ENCODE assay signal across 8 cellular contexts in the genomic region with DNA sequence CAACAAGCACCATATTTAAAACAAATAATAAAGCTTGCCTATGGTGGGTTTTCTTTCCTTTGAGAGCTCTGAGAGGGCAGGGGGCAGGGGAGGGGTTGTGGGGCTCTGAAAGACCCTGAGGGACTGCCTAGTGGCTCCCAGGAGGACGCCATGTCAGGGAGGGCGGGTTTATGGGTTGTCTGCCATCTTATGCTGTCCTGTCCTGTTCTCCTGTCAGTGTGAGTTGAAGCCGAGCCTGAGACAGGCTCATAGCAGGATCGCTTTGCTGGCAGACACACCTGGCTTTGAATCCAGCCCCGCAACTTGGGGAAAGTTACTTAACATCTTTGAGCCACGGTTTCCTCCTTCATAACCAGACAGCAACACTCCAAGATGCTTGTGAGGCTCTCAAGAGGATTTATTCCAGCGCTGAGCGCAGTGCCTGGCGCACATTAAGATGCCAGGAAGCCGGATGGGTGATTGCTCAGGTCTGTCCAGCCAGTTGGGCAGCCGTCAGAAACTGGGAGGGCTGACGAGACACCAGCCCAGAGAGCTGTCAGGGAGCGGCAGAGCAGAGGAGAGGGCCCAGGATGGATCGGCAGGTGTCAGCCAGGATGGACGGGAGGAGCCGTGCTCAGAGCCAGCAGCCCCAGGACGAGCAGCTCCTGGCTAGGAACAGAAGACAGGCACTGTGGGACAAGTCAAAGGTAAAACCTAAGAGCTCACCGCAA. TPM values are rescaled to one million over a fixed set of nuclear protein-coding genes. Genes with fewer than 3 reads are reported as not detected.
A peak's percentile ranks its signal among the peaks of the same experiment; 100 is the strongest.
DNase-seq lines count a peak whose midpoint lies in the region; ATAC-seq, FAIRE-seq and TF ChIP-seq lines count a peak whose summit lies in the region.

No MANE protein-coding gene starts in this region.

- CTCF ChIA-PET in T-cell (lab: Charles Lee): interaction anchor here in 1 of 2 donors (0.8 to 2.8 kb wide), 6 partner anchors 8 to 44 kb away, joined by 3 to 16 read pairs (median 11); no protein-coding TSS in a partner anchor

- H3K27ac Mint-ChIP-seq in CD14-positive monocyte (peak overlapping the region; percentile 98 to 100 (median 99)), T-cell (peak overlapping the region; percentile 96 to 99)

- no peak for DNase-seq in CD14-positive monocyte (ENCODE audit: low spot score)
- peak in 2 of 34 experiments; percentile 15 to 33 for DNase-seq in T-cell
- peak; percentile 42 for DNase-seq in esophagus muscularis mucosa (ENCODE audit: extremely low spot score)
- peak in 1 of 6 donors; percentile 64 for DNase-seq in pancreas
- DNase-seq in medulla oblongata (ENCODE audit: extremely low spot score): no peak
- DNase-seq in SIG-M5 (lab: John Stamatoyannopoulos, UW): no peak

- H3K27me3 ChIP-seq in esophagus muscularis mucosa (no peaks in the 10 kb centered on the region), pancreas (no peaks in the 10 kb centered on the region)

- ATAC-seq in T-cell (replicated peaks in 1 of 4) (no peak), pancreas (peak in 2 of 4 donors; percentile 3 to 4), HG03469 (IDR thresholded peaks at IDR 0.05; ENCODE audit: unreplicated experiment) (no peak), GM18498 (IDR thresholded peaks at IDR 0.05; ENCODE audit: unreplicated experiment) (no peak)

- TF ChIP-seq CTCF in CD14-positive monocyte (IDR thresholded peaks at IDR 0.05) (no peak), esophagus muscularis mucosa (IDR thresholded peaks at IDR 0.05) (no peak), pancreas (IDR thresholded peaks at IDR 0.05) (no peak)

- POLR2A ChIA-PET in T-cell (lab: Charles Lee): interaction anchor here (1.2 to 7.2 kb wide), 5 partner anchors 8 to 22 kb away, joined by 3 to 93 read pairs (median 13); no protein-coding TSS in a partner anchor

- no peak for FAIRE-seq in pancreas (lab: Jason Lieb, UNC)

- H3K27me3 Mint-ChIP-seq in CD14-positive monocyte (ENCODE audit: low read depth in 3 of 3) (peaks cover 0 to 7% (median 6%) of the 10 kb centered on the region in 3 donors), T-cell (no peaks in the 10 kb centered on the region)

- H3K36me3 Mint-ChIP-seq in CD14-positive monocyte (peaks cover 26 to 29% of the 10 kb centered on the region in 2 donors), T-cell (peaks cover 5% of the 10 kb centered on the region)

- H3K27ac ChIP-seq in esophagus muscularis mucosa (replicated peaks in 1 of 4) (peak overlapping the region; percentile 79 to 86 (median 83)), pancreas (peak overlapping the region; percentile 52 to 94 (median 67))

- 74% methylated on average over 12 of the region's 18 CpGs for WGBS in esophagus muscularis mucosa
- WGBS in pancreas, 2 donors: 56 to 59% methylated on average over 18 of the region's 18 CpGs

- H3K4me1 Mint-ChIP-seq in CD14-positive monocyte: peaks cover 63% of the 10 kb centered on the region
- H3K4me1 Mint-ChIP-seq in T-cell: peaks cover 91 to 95% (median 93%) of the 10 kb centered on the region in 3 donors

- H3K4me3 ChIP-seq in esophagus muscularis mucosa (peak overlapping the region; percentile 46 to 55 (median 50)), pancreas (peak overlapping the region in 2 of 4 donors; percentile 13 to 40)

- H3K36me3 ChIP-seq in esophagus muscularis mucosa (no peaks in the 10 kb centered on the region), pancreas (no peaks in the 10 kb centered on the region)

- H3K4me3 Mint-ChIP-seq in CD14-positive monocyte: peak overlapping the region; percentile 99 to 100
- H3K4me3 Mint-ChIP-seq in T-cell: peak overlapping the region; percentile 87 to 94 (median 91)

- H3K9me3 Mint-ChIP-seq in CD14-positive monocyte (peaks cover 0 to 2% (median 0%) of the 10 kb centered on the region in 7 donors), T-cell (no peaks in the 10 kb centered on the region)

- no peak for TF ChIP-seq EP300 in esophagus muscularis mucosa (IDR thresholded peaks at IDR 0.05)

- H3K9me3 ChIP-seq in esophagus muscularis mucosa (no peaks in the 10 kb centered on the region), pancreas (no peaks in the 10 kb centered on the region)

- no peak for TF ChIP-seq POLR2A in esophagus muscularis mucosa (IDR thresholded peaks at IDR 0.05; ENCODE audit: low read depth)

- intact Hi-C loops in CD14-positive monocyte (cut with micrococcal nuclease): no loop called here
- intact Hi-C loops in esophagus muscularis mucosa (cut with DNase I): no loop called here
- intact Hi-C loops in pancreas (cut with DNase I): no loop called here

- H3K4me1 ChIP-seq in esophagus muscularis mucosa (peaks cover 32 to 56% (median 48%) of the 10 kb centered on the region in 4 donors), pancreas (peaks cover 19 to 55% (median 27%) of the 10 kb centered on the region in 3 donors)

RNA-seq across cellular contexts. Expression of a gene that starts 36.8 kb away (rescaled TPM):
- polyA plus RNA-seq in CD14-positive monocyte (not detected), pancreas (under 1 TPM; 0.38 to 0.73 TPM)
- total RNA-seq in T-cell (under 1 TPM in 1 of 5 donors, not detected in 4; 0.23 TPM), esophagus muscularis mucosa (1 to 10 TPM in 1 of 4 donors, under 1 TPM in 3; 0.32 to 2.0 (median 0.91) TPM), pancreas (under 1 TPM in 4 of 6 donors, not detected in 2; 0.09 to 0.39 (median 0.23) TPM)
